Comparison of ENCODE assay signal across 2 cellular contexts in the genomic region with DNA sequence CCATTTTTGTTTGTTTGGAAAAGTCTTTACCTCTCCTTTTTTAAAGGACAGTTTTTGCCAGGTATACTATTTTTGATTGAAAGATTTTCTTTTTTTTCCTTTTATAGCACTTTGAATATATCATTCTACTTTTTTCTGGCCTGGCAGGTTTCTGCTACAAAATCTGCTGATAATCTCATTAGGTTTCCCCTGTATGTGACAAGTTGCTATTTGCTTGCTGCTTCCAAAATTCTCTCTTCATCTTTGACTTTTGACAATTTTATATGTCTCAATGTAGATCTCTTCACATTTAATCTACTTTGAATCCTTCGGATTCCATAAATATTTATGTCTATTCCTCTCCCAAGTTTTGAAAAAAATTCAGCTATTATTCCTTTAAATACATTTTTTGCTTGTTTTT.
TF ChIP-seq lines count a peak whose summit lies in the region.

No MANE protein-coding gene starts in this region.

TF ChIP-seq in HEK293, 187 proteins besides CTCF, POLR2A, EP300 and RAD21:
- peak; percentile 72 for TF ChIP-seq TRIM28 (IDR thresholded peaks at IDR 0.05; ENCODE audit: borderline replicate concordance, low read length)
- TF ChIP-seq, protein P1, sequence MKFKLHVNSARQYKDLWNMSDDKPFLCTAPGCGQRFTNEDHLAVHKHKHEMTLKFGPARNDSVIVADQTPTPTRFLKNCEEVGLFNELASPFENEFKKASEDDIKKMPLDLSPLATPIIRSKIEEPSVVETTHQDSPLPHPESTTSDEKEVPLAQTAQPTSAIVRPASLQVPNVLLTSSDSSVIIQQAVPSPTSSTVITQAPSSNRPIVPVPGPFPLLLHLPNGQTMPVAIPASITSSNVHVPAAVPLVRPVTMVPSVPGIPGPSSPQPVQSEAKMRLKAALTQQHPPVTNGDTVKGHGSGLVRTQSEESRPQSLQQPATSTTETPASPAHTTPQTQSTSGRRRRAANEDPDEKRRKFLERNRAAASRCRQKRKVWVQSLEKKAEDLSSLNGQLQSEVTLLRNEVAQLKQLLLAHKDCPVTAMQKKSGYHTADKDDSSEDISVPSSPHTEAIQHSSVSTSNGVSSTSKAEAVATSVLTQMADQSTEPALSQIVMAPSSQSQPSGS (tag by site-specific recombination; IDR thresholded peaks at IDR 0.05; ENCODE audit: low read depth) = no peak
- TF ChIP-seq SETDB1 (IDR thresholded peaks at IDR 0.05; ENCODE audit: insufficient read length, low read length) = peak; percentile 95
- no peak for TF ChIP-seq ZNF366 (tag by site-specific recombination; conservative IDR thresholded peaks at IDR 0.05)
- TF ChIP-seq ZNF791 (tag by site-specific recombination; IDR thresholded peaks at IDR 0.05) = peak; percentile 92
- no peak for TF ChIP-seq ZNF561 (tag by site-specific recombination; IDR thresholded peaks at IDR 0.05; ENCODE audit: borderline replicate concordance)
- no peak for TF ChIP-seq ZNF133 (tag by site-specific recombination; IDR thresholded peaks at IDR 0.05)
- TF ChIP-seq ZNF654 (tag by site-specific recombination; IDR thresholded peaks at IDR 0.05; ENCODE audit: low read depth) = no peak
TF ChIP-seq in HEK293: peak in this region for 3.

TF ChIP-seq in GM12878, 131 proteins besides CTCF, POLR2A, EP300 and RAD21:
- no peak for TF ChIP-seq HDAC6 (IDR thresholded peaks at IDR 0.05; ENCODE audit: unreplicated experiment)
- peak; percentile 75; the same call in 1 of the 2 replicates for TF ChIP-seq CBX5 (IDR thresholded peaks at IDR 0.05; ENCODE audit: low read depth)
- no peak for TF ChIP-seq PAX8 (IDR thresholded peaks at IDR 0.05)
